In the genomic region with DNA sequence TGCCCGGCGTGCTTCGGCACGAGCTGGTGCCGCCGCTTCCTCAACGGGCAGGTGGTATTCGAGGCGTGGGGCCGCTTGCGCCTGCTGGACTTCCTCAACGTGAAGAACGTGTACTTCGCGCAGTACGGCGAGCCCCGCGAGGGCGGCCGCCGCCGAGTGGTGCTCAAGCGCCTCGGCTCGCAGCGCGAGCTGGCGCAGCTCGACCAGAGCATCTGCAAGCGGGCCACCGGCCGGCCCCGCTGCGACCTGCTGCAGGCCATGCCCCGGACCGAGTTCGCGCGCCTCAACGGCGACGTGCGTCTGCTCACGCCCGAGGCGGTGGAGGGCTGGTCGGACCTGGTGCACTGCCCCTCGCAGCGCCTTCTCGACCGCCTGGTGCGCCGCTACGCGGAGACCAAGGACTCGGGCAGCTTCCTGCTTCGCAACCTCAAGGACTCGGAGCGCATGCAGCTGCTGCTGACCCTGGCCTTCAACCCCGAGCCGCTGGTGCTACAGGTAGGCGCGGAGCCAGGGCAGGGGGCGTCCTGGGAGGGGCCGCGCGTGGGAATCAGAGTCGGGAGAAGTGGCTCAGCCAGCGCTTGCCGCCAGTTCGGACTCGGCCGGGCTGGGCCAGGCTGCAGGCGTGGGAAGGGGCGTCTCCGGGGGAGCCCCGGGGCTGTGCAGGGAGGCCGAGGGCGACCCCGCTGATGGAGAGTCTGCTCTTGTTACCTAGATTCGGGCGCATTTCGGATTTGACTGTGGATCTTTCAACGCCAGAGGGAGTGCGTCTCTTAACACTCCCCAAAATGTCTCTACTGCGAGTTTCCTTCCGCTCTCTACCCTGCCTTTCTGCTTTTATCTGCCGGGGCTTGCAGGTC, we compare ENCODE assay signal across 8 cellular contexts. TPM values are rescaled to one million over a fixed set of nuclear protein-coding genes. Genes with fewer than 3 reads are reported as not detected.
A peak's percentile ranks its signal among the peaks of the same experiment; 100 is the strongest.
DNase-seq lines count a peak whose midpoint lies in the region; ATAC-seq and TF ChIP-seq lines count a peak whose summit lies in the region.

No MANE protein-coding gene starts in this region.

- intact Hi-C loops in Calu3 (cut with micrococcal nuclease; ENCODE audit: unreplicated experiment): loop anchor here (5.0 to 10.0 kb wide), 4 partner anchors 75 to 1795 kb away; no protein-coding TSS in a partner anchor

- peak; percentile 81 for DNase-seq in Calu3
- peak; percentile 75 for DNase-seq in HT-29 (ENCODE audit: low spot score)
- DNase-seq in NOMO-1 treated with DMSO at 0.1 percent for 48 hours (lab: John Stamatoyannopoulos, UW; ENCODE audit: unreplicated experiment): peak; percentile 94
- peak; percentile 49 for DNase-seq in activated T-cell treated with anti-CD3 and anti-CD28 coated beads for 1 hour (ENCODE audit: low read depth)
- DNase-seq in endothelial cell (ENCODE audit: low spot score): peak; percentile 70
- peak; percentile 48 to 63 for DNase-seq in mesothelial cell of epicardium (ENCODE audit: low spot score in 2 of 2, unreplicated experiment in 2 of 2)
- DNase-seq in stimulated activated CD8-positive, alpha-beta memory T cell treated with anti-CD3 and anti-CD28 coated beads, Interleukin-15, amount 100 ng/mL, for 4 hours (ENCODE audit: low read depth in 2 of 2): peak; percentile 30 to 45

- CTCF ChIA-PET in Calu3 (lab: Charles Lee): interaction anchor here (0.7 to 2.2 kb wide), 10 partner anchors 9 to 1804 kb away, joined by 3 to 6 read pairs (median 4); no protein-coding TSS in a partner anchor

- H3K27ac Mint-ChIP-seq in Calu3 (ENCODE audit: unreplicated experiment) (peak overlapping the region; percentile 87), endothelial cell (ENCODE audit: unreplicated experiment) (peak overlapping the region; percentile 92), mesothelial cell of epicardium (peak overlapping the region; percentile 96)

- H3K4me1 Mint-ChIP-seq in Calu3 (ENCODE audit: low read depth, unreplicated experiment) (peaks cover 27% of the 10 kb centered on the region), endothelial cell (ENCODE audit: unreplicated experiment) (peaks cover 19% of the 10 kb centered on the region), mesothelial cell of epicardium (peaks cover 35% of the 10 kb centered on the region)

- peak overlapping the region; percentile 91 for H3K4me3 Mint-ChIP-seq in Calu3 (ENCODE audit: low read depth, unreplicated experiment)
- H3K4me3 Mint-ChIP-seq in endothelial cell (ENCODE audit: unreplicated experiment): peak overlapping the region; percentile 98
- peak overlapping the region; percentile 94 for H3K4me3 Mint-ChIP-seq in mesothelial cell of epicardium

- TF ChIP-seq CTCF in Calu3 (IDR thresholded peaks at IDR 0.05; ENCODE audit: unreplicated experiment): peak; percentile 48
- peak; percentile 48 for TF ChIP-seq CTCF in endothelial cell (IDR thresholded peaks at IDR 0.05; ENCODE audit: unreplicated experiment)
- peak; percentile 37 for TF ChIP-seq CTCF in mesothelial cell of epicardium (IDR thresholded peaks at IDR 0.05; ENCODE audit: unreplicated experiment)

- BruUV-seq in Calu3 (replicated peaks; lab: Mats Ljungman, UMichigan): no TSS peak

- peak; percentile 27 for ATAC-seq in GM21367 (IDR thresholded peaks at IDR 0.05; ENCODE audit: unreplicated experiment)

- H3K9me3 Mint-ChIP-seq in Calu3 (ENCODE audit: low read depth, unreplicated experiment): no peaks in the 10 kb centered on the region
- H3K9me3 Mint-ChIP-seq in endothelial cell (ENCODE audit: unreplicated experiment): no peaks in the 10 kb centered on the region
- no peaks in the 10 kb centered on the region for H3K9me3 Mint-ChIP-seq in mesothelial cell of epicardium

- H3K36me3 Mint-ChIP-seq in Calu3 (ENCODE audit: insufficient read depth, unreplicated experiment) (peaks cover 54% of the 10 kb centered on the region), endothelial cell (ENCODE audit: low read depth, unreplicated experiment) (peaks cover 5% of the 10 kb centered on the region), mesothelial cell of epicardium (no peaks in the 10 kb centered on the region)

- H3K27me3 Mint-ChIP-seq in Calu3 (ENCODE audit: unreplicated experiment) (no peaks in the 10 kb centered on the region), endothelial cell (ENCODE audit: unreplicated experiment) (peaks cover 13% of the 10 kb centered on the region), mesothelial cell of epicardium (ENCODE audit: low read depth) (no peaks in the 10 kb centered on the region)

RNA-seq across cellular contexts. Expression of a gene that starts 1.1 kb away (rescaled TPM):
- total RNA-seq in Calu3 (2022): 37.7 and 39.4 TPM in 2 replicates
- 50.2 and 87.1 TPM in 2 replicates for total RNA-seq in HT-29 (2014; rRNA removed; shearing (Covaris generic))
- 21.4 TPM for total RNA-seq in endothelial cell (ENCODE audit: unreplicated experiment)
- total RNA-seq in mesothelial cell of epicardium: 49.2 to 55.1 TPM (median 52.0 TPM) in 3 replicates

Comparison
In these comparisons a context has a peak if more than half of its experiments do, and no peak if none do; other contexts are left out.
1. Peak in every context shown above with its lines: DNase-seq and ATAC-seq.
2. DNase-seq: peak in every context shown above with its lines; median percentile 94 in NOMO-1 treated with DMSO at 0.1 percent for 48 hours; 81 in Calu3; 75 in HT-29; 70 in endothelial cell; 56 in mesothelial cell of epicardium; 49 in activated T-cell treated with anti-CD3 and anti-CD28 coated beads for 1 hour; 38 in stimulated activated CD8-positive, alpha-beta memory T cell treated with anti-CD3 and anti-CD28 coated beads, Interleukin-15, amount 100 ng/mL, for 4 hours.